ENCODE assay signal across 9 cellular contexts in genomic region chr14:104876251-104876699, GRCh38. TPM values are rescaled to one million over a fixed set of nuclear protein-coding genes. Genes with fewer than 3 reads are reported as not detected.
DNase-seq lines count a peak whose midpoint lies in the region; ATAC-seq and TF ChIP-seq lines count a peak whose summit lies in the region.
"Had no signal": no experiment of that assay in that cellular context is flagged by ENCODE, and none has a peak within 500 bp of the region (broad histone marks: within the 10 kb centered on the region; RNA-seq: fewer than 3 reads in every experiment).

No MANE protein-coding gene starts in this region.

- 88% methylated on average over 8 of the region's 8 CpGs for WGBS in right cardiac atrium
- WGBS in testis, 2 donors, result 63 to 87% methylated on average over 5 to 8 of the region's 8 CpGs

- BruUV-seq in MCF 10A (replicated peaks; lab: Mats Ljungman, UMichigan), result no TSS peak

- H3K27ac Mint-ChIP-seq in MCF 10A (ENCODE audit: low read depth, unreplicated experiment), result no peak overlapping the region
- no peak overlapping the region for H3K27ac Mint-ChIP-seq in activated CD4-positive, alpha-beta memory T cell treated with anti-CD3 and anti-CD28 coated beads for 36 hours

- TF ChIP-seq CTCF in MCF 10A (IDR thresholded peaks at IDR 0.05; ENCODE audit: unreplicated experiment) (no peak), breast epithelium (IDR thresholded peaks at IDR 0.05) (no peak), testis (IDR thresholded peaks at IDR 0.05) (no peak)

- H3K9me3 ChIP-seq in breast epithelium (no peaks in the 10 kb centered on the region), right cardiac atrium (ENCODE audit: control insufficient read depth, low read length) (no peaks in the 10 kb centered on the region), testis (no peaks in the 10 kb centered on the region)

- H3K4me3 Mint-ChIP-seq in MCF 10A (ENCODE audit: unreplicated experiment), result no peak overlapping the region
- no peak overlapping the region for H3K4me3 Mint-ChIP-seq in activated CD4-positive, alpha-beta memory T cell treated with anti-CD3 and anti-CD28 coated beads for 36 hours

- no peak overlapping the region for H3K27ac ChIP-seq in breast epithelium
- H3K27ac ChIP-seq in right cardiac atrium (ENCODE audit: low read length), result no peak overlapping the region
- peak overlapping the region; percentile 45 to 47 for H3K27ac ChIP-seq in testis

- no peaks in the 10 kb centered on the region for H3K9me3 Mint-ChIP-seq in MCF 10A (ENCODE audit: unreplicated experiment)
- H3K9me3 Mint-ChIP-seq in activated CD4-positive, alpha-beta memory T cell treated with anti-CD3 and anti-CD28 coated beads for 36 hours, result no peaks in the 10 kb centered on the region

- H3K4me1 Mint-ChIP-seq in MCF 10A (ENCODE audit: insufficient read depth, unreplicated experiment), result peaks cover 13% of the 10 kb centered on the region
- H3K4me1 Mint-ChIP-seq in activated CD4-positive, alpha-beta memory T cell treated with anti-CD3 and anti-CD28 coated beads for 36 hours (ENCODE audit: low read depth), result peaks cover 6% of the 10 kb centered on the region

- DNase-seq in MCF 10A (ENCODE audit: unreplicated experiment) (peak; percentile 61), breast epithelium (ENCODE audit: low spot score in 2 of 2) (no peak), right cardiac atrium (peak; percentile 16 to 55 (median 29)), testis (peak; percentile 48), GM19238 (ENCODE audit: insufficient read length, low spot score) (no peak)
- peak; percentile 57 for DNase-seq in activated CD4-positive, alpha-beta memory T cell treated with anti-CD3 and anti-CD28 coated beads for 36 hours

- peaks cover 19% of the 10 kb centered on the region for H3K36me3 Mint-ChIP-seq in MCF 10A (ENCODE audit: insufficient read depth, unreplicated experiment)
- H3K36me3 Mint-ChIP-seq in activated CD4-positive, alpha-beta memory T cell treated with anti-CD3 and anti-CD28 coated beads for 36 hours, result no peaks in the 10 kb centered on the region

- no peaks in the 10 kb centered on the region for H3K36me3 ChIP-seq in breast epithelium
- no peaks in the 10 kb centered on the region for H3K36me3 ChIP-seq in testis (ENCODE audit: low read depth, missing control alignments)

- no peaks in the 10 kb centered on the region for H3K27me3 Mint-ChIP-seq in MCF 10A (ENCODE audit: insufficient read depth, unreplicated experiment)
- H3K27me3 Mint-ChIP-seq in activated CD4-positive, alpha-beta memory T cell treated with anti-CD3 and anti-CD28 coated beads for 36 hours, result peaks cover 2% of the 10 kb centered on the region

- POLR2A ChIA-PET in MCF 10A (lab: Yijun Ruan, JAX), result interaction anchor here (1.0 to 1.1 kb wide), 2 partner anchors 12 to 97 kb away, joined by 3 read pairs; no protein-coding TSS in a partner anchor
- POLR2A ChIA-PET in activated CD4-positive, alpha-beta memory T cell treated with anti-CD3 and anti-CD28 coated beads for 36 hours (lab: Charles Lee), result no interaction called here

- no peak for TF ChIP-seq POLR2A in breast epithelium (IDR thresholded peaks at IDR 0.05)
- no peak for TF ChIP-seq POLR2A in testis (IDR thresholded peaks at IDR 0.05)

- H3K27me3 ChIP-seq in breast epithelium, result no peaks in the 10 kb centered on the region
- H3K27me3 ChIP-seq in right cardiac atrium (ENCODE audit: control insufficient read depth, insufficient read depth), result no peaks in the 10 kb centered on the region
- H3K27me3 ChIP-seq in testis, result no peaks in the 10 kb centered on the region

- ATAC-seq in right cardiac atrium (peak; percentile 29 to 54), HG03159 (IDR thresholded peaks at IDR 0.05; ENCODE audit: unreplicated experiment) (no peak), HG02981 (IDR thresholded peaks at IDR 0.05; ENCODE audit: unreplicated experiment) (no peak)

- no peaks in the 10 kb centered on the region for H3K4me1 ChIP-seq in breast epithelium
- H3K4me1 ChIP-seq in right cardiac atrium (ENCODE audit: control insufficient read depth, insufficient read depth, low read length), result no peaks in the 10 kb centered on the region
- peaks cover 25% of the 10 kb centered on the region for H3K4me1 ChIP-seq in testis

- CTCF ChIA-PET in MCF 10A (lab: Yijun Ruan, JAX), result interaction anchor here (0.6 to 0.7 kb wide), 2 partner anchors 23 to 794 kb away, joined by 3 to 4 read pairs; no protein-coding TSS in a partner anchor
- CTCF ChIA-PET in activated CD4-positive, alpha-beta memory T cell treated with anti-CD3 and anti-CD28 coated beads for 36 hours (lab: Charles Lee), result no interaction called here

- intact Hi-C loops in MCF 10A (cut with micrococcal nuclease) (no loop called here), breast epithelium (cut with DNase I; ENCODE audit: low total_unique reads) (no loop called here), right cardiac atrium (cut with DNase I) (no loop called here), testis (cut with DNase I; ENCODE audit: low total_unique reads) (no loop called here)
- intact Hi-C loops in activated CD4-positive, alpha-beta memory T cell treated with anti-CD3 and anti-CD28 coated beads for 36 hours (cut with micrococcal nuclease), result no loop called here

- H3K4me3 ChIP-seq in breast epithelium (no peak overlapping the region), right cardiac atrium (ENCODE audit: low read length) (no peak overlapping the region), testis (no peak overlapping the region)

RNA-seq across cellular contexts. Expression of gene CEP170B, which starts 11.2 kb away (rescaled TPM):
- total RNA-seq in MCF 10A (2022), result 61.8 and 77.4 TPM in 2 replicates
- 10 to 100 TPM; 10.1 to 14.8 (median 13.8) TPM for total RNA-seq in breast epithelium
- 1 to 10 TPM; 5.2 to 5.3 TPM for total RNA-seq in activated CD4-positive, alpha-beta memory T cell treated with anti-CD3 and anti-CD28 coated beads for 36 hours
- 10 to 100 TPM; 10.4 to 19.1 (median 11.9) TPM for total RNA-seq in right cardiac atrium
- polyA plus RNA-seq in right cardiac atrium, result 8.4 TPM
- 10 to 100 TPM; 73.9 to 79.7 TPM for total RNA-seq in testis
- 33.9 TPM for polyA plus RNA-seq in testis (ENCODE audit: insufficient read depth, low read depth, low replicate concordance)

RNA-seq across cellular contexts. Expression of gene PLD4, which starts 48.4 kb away (rescaled TPM):
- total RNA-seq in MCF 10A (2022) (not detected in 2 replicates), breast epithelium (1 to 10 TPM in 1 of 3 donors, under 1 TPM in 1, not detected in 1; 0.33 to 4.0 TPM), right cardiac atrium (under 1 TPM; 0.06 to 0.88 (median 0.20) TPM), testis (1 to 10 TPM; 1.1 to 1.7 TPM)
- total RNA-seq in activated CD4-positive, alpha-beta memory T cell treated with anti-CD3 and anti-CD28 coated beads for 36 hours, result not detected
- polyA plus RNA-seq in right cardiac atrium (0.05 TPM), testis (ENCODE audit: insufficient read depth, low read depth, low replicate concordance) (1.2 TPM)
- polyA plus RNA-seq: fibroblast of lung had no signal

Comparison
In these comparisons a context has a peak if more than half of its experiments do, and no peak if none do; other contexts are left out.
1. DNase-seq: peak in MCF 10A (single experiment), activated CD4-positive, alpha-beta memory T cell treated with anti-CD3 and anti-CD28 coated beads for 36 hours (single experiment), right cardiac atrium (3 of 3) and testis (single experiment); none in breast epithelium (0 of 2) and GM19238 (single experiment).
2. H3K27ac ChIP-seq: peak in testis (2 of 2); none in breast epithelium (0 of 2) and right cardiac atrium (single experiment).
3. ATAC-seq: peak in right cardiac atrium (2 of 2); none in HG03159 (single experiment) and HG02981 (single experiment).